ENCODE assay signal across 8 cellular contexts in genomic region chr10:110672580-110672919, GRCh38. TPM values are rescaled to one million over a fixed set of nuclear protein-coding genes. Genes with fewer than 3 reads are reported as not detected.
A peak's percentile ranks its signal among the peaks of the same experiment; 100 is the strongest.
DNase-seq lines count a peak whose midpoint lies in the region; ATAC-seq and TF ChIP-seq lines count a peak whose summit lies in the region.

No MANE protein-coding gene starts in this region.

- peak overlapping the region; percentile 95 for H2AFZ ChIP-seq in IMR-90 (replicated peaks; ENCODE audit: low read length, poor library complexity)
- no peak overlapping the region for H2AFZ ChIP-seq in neural cell (ENCODE audit: low read depth, low read length)

- H3K27me3 ChIP-seq in A673 (replicated peaks; ENCODE audit: insufficient read depth, low read depth, low read length, poor library complexity) (no peaks in the 10 kb centered on the region), IMR-90 (ENCODE audit: control insufficient read depth, insufficient read depth, low read length) (peaks cover 11% of the 10 kb centered on the region), neural cell (ENCODE audit: insufficient read depth, low read depth, low read length) (peaks cover 38% of the 10 kb centered on the region)
- H3K27me3 ChIP-seq in effector memory CD4-positive, alpha-beta T cell (replicated peaks; ENCODE audit: control insufficient read depth, insufficient read depth, low read length, poor library complexity, severe bottlenecking), result no peaks in the 10 kb centered on the region

- peak overlapping the region; percentile 6; the same call in 1 of the 3 replicates for H2BK15ac ChIP-seq in IMR-90 (ENCODE audit: low read depth, low read length)

- intact Hi-C loops in A673 (cut with micrococcal nuclease; ENCODE audit: unreplicated experiment), result no loop called here
- intact Hi-C loops in IMR-90 (cut with micrococcal nuclease), result loop anchor here (2.0 kb wide), 2 partner anchors 62 to 200 kb away; no protein-coding TSS in a partner anchor

- H3K4me1 ChIP-seq in A673 (ENCODE audit: insufficient read depth, low read length, poor library complexity, severe bottlenecking), result peaks cover 9% of the 10 kb centered on the region
- no peaks in the 10 kb centered on the region for H3K4me1 ChIP-seq in IMR-90 (ENCODE audit: control insufficient read depth, insufficient read depth, low read length)
- H3K4me1 ChIP-seq in effector memory CD4-positive, alpha-beta T cell (ENCODE audit: control insufficient read depth, insufficient read depth, low read length, poor library complexity, severe bottlenecking), result no peaks in the 10 kb centered on the region

- H3K79me1 ChIP-seq in IMR-90 (ENCODE audit: low read depth in 1 of 2, low read length in 2 of 2), result no peaks in the 10 kb centered on the region

- H2AK5ac ChIP-seq in IMR-90 (ENCODE audit: low read depth, low read length), result no peak overlapping the region

- dilution Hi-C loops in IMR-90 (cut with HindIII; ENCODE audit: low sequenced_read_pairs, unreplicated experiment), result no loop called here

- H2AK9ac ChIP-seq in IMR-90 (replicated peaks; ENCODE audit: low read depth, low read length, poor library complexity), result peak overlapping the region; percentile 85

- peak overlapping the region; percentile 93; the same call in 1 of the 2 replicates for H3K23ac ChIP-seq in IMR-90 (ENCODE audit: low read depth, low read length)

- peak overlapping the region; percentile 83 for H4K91ac ChIP-seq in IMR-90 (ENCODE audit: insufficient read depth, low read depth, low read length)

- H3K9ac ChIP-seq in IMR-90 (ENCODE audit: low read depth, low read length), result peak overlapping the region; percentile 30
- no peak overlapping the region for H3K9ac ChIP-seq in neural cell (ENCODE audit: low read length)

- no peak for TF ChIP-seq POLR2A in IMR-90 (IDR thresholded peaks at IDR 0.05; ENCODE audit: low read depth, low read length)

- no peaks in the 10 kb centered on the region for H4K20me1 ChIP-seq in IMR-90 (ENCODE audit: insufficient read depth, low read length)
- no peaks in the 10 kb centered on the region for H4K20me1 ChIP-seq in neural cell (ENCODE audit: insufficient read depth)

- H3K27ac ChIP-seq in A673 (ENCODE audit: low read depth, low read length, poor library complexity, severe bottlenecking) (no peak overlapping the region), IMR-90 (ENCODE audit: insufficient read depth, low read length) (peak overlapping the region; percentile 44), neural cell (ENCODE audit: low read length) (no peak overlapping the region)
- H3K27ac ChIP-seq in effector memory CD4-positive, alpha-beta T cell (ENCODE audit: insufficient read depth, low read length, poor library complexity, severe bottlenecking), result peak overlapping the region; percentile 40

- POLR2A ChIA-PET in A673 (lab: Charles Lee; ENCODE audit: low non-redundant PET), result no interaction called here
- POLR2A ChIA-PET in IMR-90 (lab: Charles Lee; ENCODE audit: unreplicated experiment), result interaction anchor here (0.6 kb wide), 1 partner anchor 9 kb away, joined by 3 read pairs; no protein-coding TSS in a partner anchor

- peak; percentile 18 for DNase-seq in A673 (ENCODE audit: low spot score)
- DNase-seq in IMR-90, result no peak
- DNase-seq in effector memory CD4-positive, alpha-beta T cell, result no peak
- DNase-seq in D341Med (ENCODE audit: low spot score), result no peak
- DNase-seq in DMS153 (lab: John Stamatoyannopoulos, UW), result no peak

- WGBS in IMR-90 (ENCODE audit: extremely low coverage in 2 of 2, insufficient read length in 1 of 2), 2 experiments, result 0% methylated on average over 3 of the region's 12 CpGs; no CpG with 5 or more reads in 1 of the 2 experiments

- peak overlapping the region; percentile 68 for H3K4me2 ChIP-seq in IMR-90 (ENCODE audit: low read depth, low read length)
- H3K4me2 ChIP-seq in neural cell (ENCODE audit: low read length), result no peak overlapping the region

- H3K9me2 ChIP-seq in neural cell (ENCODE audit: insufficient read depth, low read length), result no peaks in the 10 kb centered on the region

- H3K9me1 ChIP-seq in IMR-90 (ENCODE audit: insufficient read depth, low read length), result no peaks in the 10 kb centered on the region

- peak overlapping the region; percentile 52 for H3K4me3 ChIP-seq in A673 (ENCODE audit: low read depth, low read length, poor library complexity, severe bottlenecking)
- peak overlapping the region; percentile 54 for H3K4me3 ChIP-seq in IMR-90 (ENCODE audit: insufficient read depth, low read depth, low read length)
- H3K4me3 ChIP-seq in effector memory CD4-positive, alpha-beta T cell (ENCODE audit: insufficient read depth, low read depth, low read length, poor library complexity, severe bottlenecking), result peak overlapping the region; percentile 70
- peak overlapping the region; percentile 63 for H3K4me3 ChIP-seq in neural cell (ENCODE audit: low read length)

- no peak overlapping the region for H2BK5ac ChIP-seq in IMR-90 (ENCODE audit: low read depth, low read length, poor library complexity, severe bottlenecking)

- H4K5ac ChIP-seq in IMR-90 (ENCODE audit: low read depth, low read length), result peak overlapping the region; percentile 37

- no peaks in the 10 kb centered on the region for H3K9me3 ChIP-seq in A673 (ENCODE audit: low read depth, low read length, poor library complexity, severe bottlenecking)
- no peaks in the 10 kb centered on the region for H3K9me3 ChIP-seq in IMR-90 (ENCODE audit: control insufficient read depth, insufficient read depth, low read length)
- H3K9me3 ChIP-seq in effector memory CD4-positive, alpha-beta T cell (ENCODE audit: control insufficient read depth, low read length), result no peaks in the 10 kb centered on the region
- no peaks in the 10 kb centered on the region for H3K9me3 ChIP-seq in neural cell (ENCODE audit: low read length)

- peak; percentile 12 for ATAC-seq in GM19467 (IDR thresholded peaks at IDR 0.05; ENCODE audit: unreplicated experiment)
- peak; percentile 55 for ATAC-seq in IMR-90 (ENCODE audit: low read depth)
- ATAC-seq in HG03039 (IDR thresholded peaks at IDR 0.05; ENCODE audit: unreplicated experiment), result no peak

- TF ChIP-seq RAD21 in IMR-90 (IDR thresholded peaks at IDR 0.05; ENCODE audit: low read length) (no peak), neural cell (conservative IDR thresholded peaks at IDR 0.05) (no peak)

- H3F3A ChIP-seq in neural cell (ENCODE audit: insufficient read depth, low read length, poor library complexity, severe bottlenecking), result no peaks in the 10 kb centered on the region

- no peak for TF ChIP-seq CTCF in A673 (conservative IDR thresholded peaks at IDR 0.05; ENCODE audit: low read depth, low read length)
- no peak for TF ChIP-seq CTCF in IMR-90 (conservative IDR thresholded peaks at IDR 0.05; ENCODE audit: low read depth, low read length)
- no peak for TF ChIP-seq CTCF in neural cell (IDR thresholded peaks at IDR 0.05; ENCODE audit: poor library complexity, severe bottlenecking)

- peak overlapping the region; percentile 86 for H2BK20ac ChIP-seq in IMR-90 (ENCODE audit: low read depth, low read length)

- peak overlapping the region; percentile 95 for H2BK120ac ChIP-seq in IMR-90 (ENCODE audit: low read depth, low read length)

- peak overlapping the region; percentile 95 for H3K14ac ChIP-seq in IMR-90 (replicated peaks; ENCODE audit: low read depth, low read length)

- peak overlapping the region; percentile 46 for H3K18ac ChIP-seq in IMR-90 (ENCODE audit: low read depth, low read length)

- H4K8ac ChIP-seq in IMR-90 (ENCODE audit: low read depth in 2 of 2, low read length in 2 of 2), result peak overlapping the region; percentile 4 to 70; a peak in 2 of 4 replicates

- H3K36me3 ChIP-seq in A673 (ENCODE audit: insufficient read depth, low read length, poor library complexity, severe bottlenecking), result no peaks in the 10 kb centered on the region
- no peaks in the 10 kb centered on the region for H3K36me3 ChIP-seq in IMR-90 (ENCODE audit: control insufficient read depth, insufficient read depth, low read length)
- H3K36me3 ChIP-seq in effector memory CD4-positive, alpha-beta T cell (ENCODE audit: control insufficient read depth, insufficient read depth, low read length), result no peaks in the 10 kb centered on the region
- no peaks in the 10 kb centered on the region for H3K36me3 ChIP-seq in neural cell (ENCODE audit: insufficient read depth, low read length)

- H3K79me2 ChIP-seq in neural cell (replicated peaks; ENCODE audit: insufficient read depth, low read length), result no peaks in the 10 kb centered on the region

- BruUV-seq in A673 (replicated peaks; lab: Mats Ljungman, UMichigan), result no TSS peak
- no TSS peak for BruUV-seq in IMR-90 (replicated peaks; lab: Mats Ljungman, UMichigan)

- in situ Hi-C loops in IMR-90 (cut with MboI; ENCODE audit: low sequenced_read_pairs), result loop anchor here (5.0 kb wide), 1 partner anchor 60 kb away; no protein-coding TSS in a partner anchor

- H3K56ac ChIP-seq in IMR-90 (ENCODE audit: extremely low read depth, insufficient read depth, low read length), result peak overlapping the region; percentile 33; the same call in 1 of the 2 replicates

- CTCF ChIA-PET in A673 (lab: Charles Lee) (interaction anchor here (1.3 kb wide), 1 partner anchor 62 kb away, joined by 3 read pairs; no protein-coding TSS in a partner anchor), IMR-90 (lab: Yijun Ruan, JAX) (interaction anchor here (0.6 to 2.9 kb wide), 25 partner anchors 8 to 239 kb away, joined by 3 to 18 read pairs (median 6); no protein-coding TSS in a partner anchor)

- no peak for TF ChIP-seq EP300 in neural cell (conservative IDR thresholded peaks at IDR 0.05; ENCODE audit: poor library complexity, severe bottlenecking)

- peak overlapping the region; percentile 79 for H3K4ac ChIP-seq in IMR-90 (ENCODE audit: low read depth, low read length)

TF ChIP-seq in IMR-90, 13 proteins besides CTCF, POLR2A, EP300 and RAD21 (continues in another document):
- no peak for TF ChIP-seq CEBPB (IDR thresholded peaks at IDR 0.05; ENCODE audit: low read depth, low read length)

TF ChIP-seq in neural cell, 6 proteins besides CTCF, POLR2A, EP300 and RAD21 (continues in another document):
- TF ChIP-seq MXI1 (conservative IDR thresholded peaks at IDR 0.05; ENCODE audit: poor library complexity, severe bottlenecking), result no peak

RNA-seq across cellular contexts. Expression of gene RBM20, which starts 28.4 kb away (rescaled TPM):
- total RNA-seq in A673 (2021), result 1.3 and 1.8 TPM in 2 replicates
- total RNA-seq in IMR-90 (2012; rRNA removed), result under 0.01 TPM in 2 replicates
- polyA plus RNA-seq in IMR-90 (2012; rRNA removed), result 0.09 and 0.15 TPM in 2 replicates
- polyA plus RNA-seq in IMR-90 (2012; cell fraction: cytosol; rRNA removed), result 0.03 and 0.04 TPM in 2 replicates
- polyA plus RNA-seq in IMR-90 (2012; cell fraction: nucleus; rRNA removed; ENCODE audit: low replicate concordance), result 0.05 and 0.39 TPM in 2 replicates
- 0.07 and 0.58 TPM in 2 replicates for polyA plus RNA-seq in neural cell
- polyA minus RNA-seq in neural cell, result 0.12 and 0.49 TPM in 2 replicates

Comparison
In these comparisons a context has a peak if more than half of its experiments do, and no peak if none do; other contexts are left out.
1. H3K27ac ChIP-seq: peak in IMR-90 (single experiment) and effector memory CD4-positive, alpha-beta T cell (single experiment); none in A673 (single experiment) and neural cell (single experiment).
2. Peak in every context shown above with its lines, with median percentiles within 50 percentile points of each other: H3K4me3 ChIP-seq.